Comparison of ENCODE assay signal across 1 cellular context in genomic region chr3:107846282-107846852, GRCh38.
TF ChIP-seq lines count a peak whose summit lies in the region.

No MANE protein-coding gene starts in this region.

TF ChIP-seq in HepG2, 621 proteins besides CTCF, POLR2A, EP300 and RAD21 (continued from another document):
- no peak for TF ChIP-seq E2F5 (CRISPR knock-in tag; conservative IDR thresholded peaks at IDR 0.05)
- TF ChIP-seq GRHL1 (CRISPR knock-in tag; conservative IDR thresholded peaks at IDR 0.05) = no peak
- TF ChIP-seq HOMEZ (CRISPR knock-in tag; IDR thresholded peaks at IDR 0.05; ENCODE audit: low read depth) = 0 out of 2 replicates have a peak, but pooled peaks have one; percentile 10
- TF ChIP-seq ARID5B (CRISPR knock-in tag; IDR thresholded peaks at IDR 0.05) = peak; percentile 11; the same call in 1 of the 2 replicates
- TF ChIP-seq SALL1 (CRISPR knock-in tag; IDR thresholded peaks at IDR 0.05) = peak; percentile 34
- no peak for TF ChIP-seq SOX6 (IDR thresholded peaks at IDR 0.05)
- peak; percentile 16; the same call in 1 of the 2 replicates for TF ChIP-seq SOX6 (CRISPR knock-in tag; IDR thresholded peaks at IDR 0.05)
- no peak for TF ChIP-seq ZNF44 (CRISPR knock-in tag; IDR thresholded peaks at IDR 0.05)
- TF ChIP-seq KLF11 (CRISPR knock-in tag; IDR thresholded peaks at IDR 0.05) = no peak
- 0 out of 2 replicates have a peak, but pooled peaks have one; percentile 35 for TF ChIP-seq ZNF777 (CRISPR knock-in tag; IDR thresholded peaks at IDR 0.05)
- TF ChIP-seq SP4 (CRISPR knock-in tag; IDR thresholded peaks at IDR 0.05) = no peak
- TF ChIP-seq JARID2 (CRISPR knock-in tag; IDR thresholded peaks at IDR 0.05; ENCODE audit: insufficient replicate concordance) = peak; percentile 36
- TF ChIP-seq XRCC5 (optimal IDR thresholded peaks at IDR 0.05; ENCODE audit: low read length) = peak; percentile 36
- peak; percentile 22 for TF ChIP-seq PAXIP1 (CRISPR knock-in tag; conservative IDR thresholded peaks at IDR 0.05)
- peak; percentile 27; the same call in 1 of the 2 replicates for TF ChIP-seq ZNF12 (CRISPR knock-in tag; IDR thresholded peaks at IDR 0.05)
- TF ChIP-seq ZFX (CRISPR knock-in tag; IDR thresholded peaks at IDR 0.05; ENCODE audit: low read depth) = 0 out of 2 replicates have a peak, but pooled peaks have one; percentile 16
- peak; percentile 43 for TF ChIP-seq TEAD3 (CRISPR knock-in tag; optimal IDR thresholded peaks at IDR 0.05; ENCODE audit: borderline replicate concordance)
